ENCODE assay signal across 15 cellular contexts in genomic region chr20:4029505-4030467, GRCh38.
"Had no signal": no experiment of that assay in that cellular context is flagged by ENCODE, and none has a peak within 500 bp of the region (broad histone marks: within the 10 kb centered on the region; RNA-seq: fewer than 3 reads in every experiment).

No MANE protein-coding gene starts in this region.

- H3K9me3 Mint-ChIP-seq: activated naive CD4-positive, alpha-beta T cell treated with anti-CD3 and anti-CD28 coated beads for 36 hours; activated T-helper 17 cell treated with anti-CD3 and anti-CD28 coated beads, Interleukin-2, amount 50 U/mL, for 72 hours; natural killer cell treated with Interleukin-12 subunit alpha and Interleukin-12 subunit beta and Interleukin-15 and Interleukin-18, amount 100 ng/mL, for 72 hours had no signal

- H3K4me3 Mint-ChIP-seq: activated CD4-positive, alpha-beta T cell treated with anti-CD3 and anti-CD28 coated beads, Interleukin-2, amount 10 ng/mL, durations not matched to agents 7 days and 5 days; activated naive CD4-positive, alpha-beta T cell treated with anti-CD3 and anti-CD28 coated beads for 36 hours; activated T-helper 17 cell treated with anti-CD3 and anti-CD28 coated beads, Interleukin-2, amount 50 U/mL, for 72 hours; memory B cell; natural killer cell treated with Interleukin-12 subunit alpha and Interleukin-12 subunit beta and Interleukin-15 and Interleukin-18, amount 100 ng/mL, for 72 hours had no signal

- DNase-seq: activated CD4-positive, alpha-beta T cell treated with anti-CD3 and anti-CD28 coated beads, Interleukin-2, amount 10 ng/mL, durations not matched to agents 7 days and 5 days; activated CD4-positive, CD25-positive, alpha-beta regulatory T cell; activated naive CD4-positive, alpha-beta T cell treated with anti-CD3 and anti-CD28 coated beads for 36 hours; activated T-cell treated with anti-CD3 and anti-CD28 coated beads for 4 hours; gastrocnemius medialis; heart right ventricle; islet precursor cell; left ventricle myocardium inferior; psoas muscle; stimulated activated naive CD4-positive, alpha-beta T cell treated with Interleukin-2 at 50 U/mL for 16 hours; upper lobe of left lung had no signal

- H3K27ac Mint-ChIP-seq: activated CD4-positive, alpha-beta T cell treated with anti-CD3 and anti-CD28 coated beads, Interleukin-2, amount 10 ng/mL, durations not matched to agents 7 days and 5 days; activated naive CD4-positive, alpha-beta T cell treated with anti-CD3 and anti-CD28 coated beads for 36 hours; activated T-helper 17 cell treated with anti-CD3 and anti-CD28 coated beads, Interleukin-2, amount 50 U/mL, for 72 hours; memory B cell; natural killer cell treated with Interleukin-12 subunit alpha and Interleukin-12 subunit beta and Interleukin-15 and Interleukin-18, amount 100 ng/mL, for 72 hours had no signal

- H3K4me1 Mint-ChIP-seq: activated CD4-positive, alpha-beta T cell treated with anti-CD3 and anti-CD28 coated beads, Interleukin-2, amount 10 ng/mL, durations not matched to agents 7 days and 5 days; activated T-helper 17 cell treated with anti-CD3 and anti-CD28 coated beads, Interleukin-2, amount 50 U/mL, for 72 hours; memory B cell had no signal

- H3K27me3 Mint-ChIP-seq: activated T-helper 17 cell treated with anti-CD3 and anti-CD28 coated beads, Interleukin-2, amount 50 U/mL, for 72 hours had no signal

- H3K36me3 ChIP-seq: cardiac muscle cell, gastrocnemius medialis, heart right ventricle, left ventricle myocardium inferior, upper lobe of left lung had no signal

- H3K27me3 ChIP-seq: cardiac muscle cell, gastrocnemius medialis, heart right ventricle, upper lobe of left lung had no signal

- H3K4me1 ChIP-seq: psoas muscle had no signal

- H3K9me3 ChIP-seq: gastrocnemius medialis, upper lobe of left lung had no signal

- H3K4me3 ChIP-seq: cardiac muscle cell, gastrocnemius medialis, heart right ventricle, left ventricle myocardium inferior, psoas muscle, upper lobe of left lung had no signal

- H3K36me3 Mint-ChIP-seq: memory B cell; natural killer cell treated with Interleukin-12 subunit alpha and Interleukin-12 subunit beta and Interleukin-15 and Interleukin-18, amount 100 ng/mL, for 72 hours had no signal

- H3K27ac ChIP-seq: cardiac muscle cell, gastrocnemius medialis, heart right ventricle, left ventricle myocardium inferior, psoas muscle, upper lobe of left lung had no signal
